ENCODE assay signal across 8 cellular contexts in genomic region chr6:127539292-127539691, GRCh38. TPM values are rescaled to one million over a fixed set of nuclear protein-coding genes. Genes with fewer than 3 reads are reported as not detected.
DNase-seq lines count a peak whose midpoint lies in the region; ATAC-seq, FAIRE-seq and TF ChIP-seq lines count a peak whose summit lies in the region.

No MANE protein-coding gene starts in this region.

- H3K36me3 ChIP-seq in lung (ENCODE audit: control insufficient read depth in 2 of 2, insufficient read depth in 2 of 2, low read length in 2 of 2) = no peaks in the 10 kb centered on the region

- FAIRE-seq in TTC549 (lab: Jason Lieb, UNC) = peak; percentile 68

- WGBS in lung, 2 donors = 32 to 45% methylated on average over 2 of the region's 2 CpGs

- H3K4me3 ChIP-seq in Jurkat, Clone E6-1 (ENCODE audit: low read length) = no peak overlapping the region
- H3K4me3 ChIP-seq in lung = no peak overlapping the region

- H3K4me1 ChIP-seq in lung (ENCODE audit: control insufficient read depth in 2 of 2, insufficient read depth in 2 of 2, low read length in 2 of 2) = no peaks in the 10 kb centered on the region

- ATAC-seq in lung (ENCODE audit: insufficient read depth, low FRiP score) = no peak
- ATAC-seq in GM21528 (IDR thresholded peaks at IDR 0.05; ENCODE audit: low FRiP score, unreplicated experiment) = no peak

- peak; percentile 43 for DNase-seq in SIG-M5 treated with dmso at 0.1 percent for 504 hours (lab: John Stamatoyannopoulos, UW; ENCODE audit: unreplicated experiment)
- no peak for DNase-seq in SIG-M5 (lab: John Stamatoyannopoulos, UW)
- peak; percentile 21 for DNase-seq in Jurkat, Clone E6-1 (ENCODE audit: low read depth, low spot score)
- DNase-seq in lung (ENCODE audit: low spot score) = no peak
- no peak for DNase-seq in NCI-H2029 (lab: John Stamatoyannopoulos, UW)
- no peak for DNase-seq in ecto neural progenitor cell (ENCODE audit: low spot score)

- no peaks in the 10 kb centered on the region for H3K9me3 ChIP-seq in lung (ENCODE audit: control insufficient read depth in 2 of 2, insufficient read depth in 1 of 2, low read length in 1 of 2)

- peak; percentile 5 for TF ChIP-seq CTCF in lung (IDR thresholded peaks at IDR 0.05; ENCODE audit: control extremely low read depth, extremely low read depth)

- no peaks in the 10 kb centered on the region for H3K27me3 ChIP-seq in lung (ENCODE audit: control insufficient read depth, insufficient read depth)

- H3K27ac ChIP-seq in lung (ENCODE audit: low read depth in 1 of 2, low read length in 1 of 2) = no peak overlapping the region

RNA-seq across cellular contexts. Expression of gene C6orf58, which starts 37.7 kb away (rescaled TPM):
- not detected for polyA plus RNA-seq in Jurkat, Clone E6-1 (2012; ENCODE audit: insufficient read depth, insufficient read length)
- total RNA-seq in lung = not detected
- polyA plus RNA-seq in lung = under 1 TPM; 0.08 to 0.12 TPM

Comparison
In these comparisons a context has a peak if more than half of its experiments do, and no peak if none do; other contexts are left out.
1. DNase-seq: peak in SIG-M5 treated with dmso at 0.1 percent for 504 hours (single experiment) and Jurkat, Clone E6-1 (single experiment); none in SIG-M5 (single experiment), lung (single experiment), NCI-H2029 (single experiment) and ecto neural progenitor cell (single experiment).